In the genomic region with DNA sequence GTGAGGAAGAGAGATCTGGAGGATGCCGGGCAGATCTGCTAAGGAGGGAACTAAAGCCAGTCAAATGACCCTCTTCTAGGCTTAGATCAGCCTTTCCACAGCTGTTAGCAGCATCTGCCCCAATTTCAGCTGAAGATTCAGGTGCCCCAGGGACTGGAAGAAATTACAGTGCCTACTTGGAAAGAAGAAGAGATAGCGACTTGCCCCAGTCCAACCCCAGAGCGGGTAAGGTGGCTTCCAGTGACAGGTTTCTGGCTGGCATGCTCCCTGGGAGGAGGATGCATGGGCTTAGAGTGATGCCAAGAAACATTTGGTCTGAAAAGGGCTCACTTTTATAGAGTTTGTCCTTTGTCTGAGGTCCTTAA, we compare ENCODE assay signal across 8 cellular contexts. TPM values are rescaled to one million over a fixed set of nuclear protein-coding genes. Genes with fewer than 3 reads are reported as not detected.
DNase-seq lines count a peak whose midpoint lies in the region; ATAC-seq and TF ChIP-seq lines count a peak whose summit lies in the region.

No MANE protein-coding gene starts in this region.

- H3K36me3 ChIP-seq in iPS-18a (ENCODE audit: control insufficient read depth, low read depth, low read length): peaks cover 3% of the 10 kb centered on the region

- H3K27ac ChIP-seq in iPS-18a (ENCODE audit: low read length) (peak overlapping the region; percentile 27), substantia nigra (ENCODE audit: low read depth, low read length, poor library complexity, severe bottlenecking) (peak overlapping the region; percentile 82)

- H3K27me3 Mint-ChIP-seq in activated CD4-positive, alpha-beta T cell treated with anti-CD3 and anti-CD28 coated beads for 36 hours: no peaks in the 10 kb centered on the region
- no peaks in the 10 kb centered on the region for H3K27me3 Mint-ChIP-seq in activated CD4-positive, alpha-beta memory T cell treated with anti-CD3 and anti-CD28 coated beads, Interleukin-2, amount 10 ng/mL, durations not matched to agents 7 days and 5 days

- H3K4me3 ChIP-seq in iPS-18a (ENCODE audit: low read length): peak overlapping the region; percentile 79

- H3K4me1 Mint-ChIP-seq in activated CD4-positive, alpha-beta T cell treated with anti-CD3 and anti-CD28 coated beads for 36 hours: peaks cover 38% of the 10 kb centered on the region
- H3K4me1 Mint-ChIP-seq in activated CD4-positive, alpha-beta memory T cell treated with anti-CD3 and anti-CD28 coated beads, Interleukin-2, amount 10 ng/mL, durations not matched to agents 7 days and 5 days: peaks cover 47% of the 10 kb centered on the region

- peaks cover 27% of the 10 kb centered on the region for H3K4me1 ChIP-seq in iPS-18a (ENCODE audit: control insufficient read depth, low read depth, low read length)

- no peaks in the 10 kb centered on the region for H3K9me3 ChIP-seq in iPS-18a (ENCODE audit: control insufficient read depth, low read depth, low read length)

- peak overlapping the region; percentile 98 for H3K4me3 Mint-ChIP-seq in activated CD4-positive, alpha-beta T cell treated with anti-CD3 and anti-CD28 coated beads for 36 hours
- peak overlapping the region; percentile 94 for H3K4me3 Mint-ChIP-seq in activated CD4-positive, alpha-beta memory T cell treated with anti-CD3 and anti-CD28 coated beads, Interleukin-2, amount 10 ng/mL, durations not matched to agents 7 days and 5 days

- CTCF ChIA-PET in activated CD4-positive, alpha-beta T cell treated with anti-CD3 and anti-CD28 coated beads for 36 hours (lab: Charles Lee): interaction anchor here (0.8 to 1.7 kb wide), 6 partner anchors 24 to 169 kb away, joined by 3 to 6 read pairs (median 4); partner anchors contain the start of genes ABCC10 and CRIP3
- CTCF ChIA-PET in activated CD4-positive, alpha-beta memory T cell treated with anti-CD3 and anti-CD28 coated beads, Interleukin-2, amount 10 ng/mL, durations not matched to agents 7 days and 5 days (lab: Charles Lee): interaction anchor here (1.1 to 1.8 kb wide), 5 partner anchors 24 to 249 kb away, joined by 3 to 8 read pairs (median 4); partner anchors contain the start of genes CRIP3 and DNPH1

- H3K27me3 ChIP-seq in iPS-18a (ENCODE audit: control insufficient read depth, insufficient read depth, low read length): no peaks in the 10 kb centered on the region

- H3K36me3 Mint-ChIP-seq in activated CD4-positive, alpha-beta T cell treated with anti-CD3 and anti-CD28 coated beads for 36 hours (ENCODE audit: low read depth): peaks cover 4% of the 10 kb centered on the region
- peaks cover 3% of the 10 kb centered on the region for H3K36me3 Mint-ChIP-seq in activated CD4-positive, alpha-beta memory T cell treated with anti-CD3 and anti-CD28 coated beads, Interleukin-2, amount 10 ng/mL, durations not matched to agents 7 days and 5 days (ENCODE audit: low read depth)

- peak overlapping the region; percentile 87 for H3K9ac ChIP-seq in iPS-18a (ENCODE audit: low read length)

- no peaks in the 10 kb centered on the region for H3K9me3 Mint-ChIP-seq in activated CD4-positive, alpha-beta T cell treated with anti-CD3 and anti-CD28 coated beads for 36 hours (ENCODE audit: low read depth)
- no peaks in the 10 kb centered on the region for H3K9me3 Mint-ChIP-seq in activated CD4-positive, alpha-beta memory T cell treated with anti-CD3 and anti-CD28 coated beads, Interleukin-2, amount 10 ng/mL, durations not matched to agents 7 days and 5 days

- peak overlapping the region; percentile 82 for H3K27ac Mint-ChIP-seq in activated CD4-positive, alpha-beta T cell treated with anti-CD3 and anti-CD28 coated beads for 36 hours
- H3K27ac Mint-ChIP-seq in activated CD4-positive, alpha-beta memory T cell treated with anti-CD3 and anti-CD28 coated beads, Interleukin-2, amount 10 ng/mL, durations not matched to agents 7 days and 5 days: peak overlapping the region; percentile 85

- no peak for ATAC-seq in activated CD4-positive, alpha-beta T cell treated with anti-CD3 and anti-CD28 coated beads for 36 hours
- ATAC-seq in GM21528 (IDR thresholded peaks at IDR 0.05; ENCODE audit: low FRiP score, unreplicated experiment) (no peak), GM18505 (IDR thresholded peaks at IDR 0.05; ENCODE audit: unreplicated experiment) (no peak)

- POLR2A ChIA-PET in activated CD4-positive, alpha-beta T cell treated with anti-CD3 and anti-CD28 coated beads for 36 hours (lab: Charles Lee): interaction anchor here (0.6 kb wide), 1 partner anchor 22 kb away, joined by 3 read pairs; no protein-coding TSS in a partner anchor
- POLR2A ChIA-PET in activated CD4-positive, alpha-beta memory T cell treated with anti-CD3 and anti-CD28 coated beads, Interleukin-2, amount 10 ng/mL, durations not matched to agents 7 days and 5 days (lab: Charles Lee): interaction anchor here (0.6 to 1.7 kb wide), 9 partner anchors 9 to 109 kb away, joined by 3 to 10 read pairs (median 3); partner anchors contain the start of genes ABCC10 and ZNF318

- intact Hi-C loops in activated CD4-positive, alpha-beta T cell treated with anti-CD3 and anti-CD28 coated beads for 36 hours (cut with DNase I, micrococcal nuclease): loop anchor here (5.0 kb wide), 5 partner anchors 39 to 546 kb away; partner anchors contain the start of genes CUL7 (in 1 of the 2), POLR1C (in 1 of the 2), VEGFA (in 1 of the 2) and YIPF3 (in 1 of the 2)

- TF ChIP-seq POLR2A in GM18505 (IDR thresholded peaks at IDR 0.05; ENCODE audit: borderline replicate concordance, extremely low read depth, insufficient read depth, insufficient read length): no peak

- peak; percentile 19 for DNase-seq in activated CD4-positive, alpha-beta T cell treated with anti-CD3 and anti-CD28 coated beads for 36 hours
- no peak for DNase-seq in activated CD4-positive, alpha-beta T cell treated with anti-CD3 and anti-CD28 coated beads for 48 hours
- peak; percentile 20 for DNase-seq in activated CD4-positive, alpha-beta memory T cell treated with anti-CD3 and anti-CD28 coated beads, Interleukin-2, amount 10 ng/mL, durations not matched to agents 7 days and 5 days
- DNase-seq in substantia nigra (lab: John Stamatoyannopoulos, UW) (no peak), COR-L47 (lab: John Stamatoyannopoulos, UW) (no peak)

RNA-seq across cellular contexts. Expression of gene TJAP1, which starts 0.6 kb away (rescaled TPM):
- 10 to 100 TPM; 35.6 to 37.2 TPM for total RNA-seq in activated CD4-positive, alpha-beta T cell treated with anti-CD3 and anti-CD28 coated beads for 36 hours
- total RNA-seq in activated CD4-positive, alpha-beta memory T cell treated with anti-CD3 and anti-CD28 coated beads, Interleukin-2, amount 10 ng/mL, durations not matched to agents 7 days and 5 days: 10 to 100 TPM; 34.7 to 36.6 TPM

RNA-seq across cellular contexts. Expression of gene DLK2, which starts 22.6 kb away (rescaled TPM):
- total RNA-seq in activated CD4-positive, alpha-beta T cell treated with anti-CD3 and anti-CD28 coated beads for 36 hours: 1 to 10 TPM; 1.9 to 2.0 TPM
- under 1 TPM; 0.18 to 0.50 TPM for total RNA-seq in activated CD4-positive, alpha-beta memory T cell treated with anti-CD3 and anti-CD28 coated beads, Interleukin-2, amount 10 ng/mL, durations not matched to agents 7 days and 5 days

RNA-seq across cellular contexts. Expression of gene LRRC73, which starts 32.2 kb away (rescaled TPM):
- under 1 TPM; 0.18 to 0.19 TPM for total RNA-seq in activated CD4-positive, alpha-beta T cell treated with anti-CD3 and anti-CD28 coated beads for 36 hours
- under 1 TPM; 0.23 to 0.25 TPM for total RNA-seq in activated CD4-positive, alpha-beta memory T cell treated with anti-CD3 and anti-CD28 coated beads, Interleukin-2, amount 10 ng/mL, durations not matched to agents 7 days and 5 days

RNA-seq across cellular contexts. Expression of gene YIPF3, which starts 38.7 kb away (rescaled TPM):
- total RNA-seq in activated CD4-positive, alpha-beta T cell treated with anti-CD3 and anti-CD28 coated beads for 36 hours: 10 to 100 TPM; 38.0 to 39.6 TPM
- total RNA-seq in activated CD4-positive, alpha-beta memory T cell treated with anti-CD3 and anti-CD28 coated beads, Interleukin-2, amount 10 ng/mL, durations not matched to agents 7 days and 5 days: 10 to 100 TPM; 71.5 to 77.4 TPM

RNA-seq across cellular contexts. Expression of gene POLR1C, which starts 38.9 kb away (rescaled TPM):
- 10 to 100 TPM; 43.4 to 52.9 TPM for total RNA-seq in activated CD4-positive, alpha-beta T cell treated with anti-CD3 and anti-CD28 coated beads for 36 hours
- 10 to 100 TPM; 24.1 to 24.3 TPM for total RNA-seq in activated CD4-positive, alpha-beta memory T cell treated with anti-CD3 and anti-CD28 coated beads, Interleukin-2, amount 10 ng/mL, durations not matched to agents 7 days and 5 days

Comparison
In these comparisons a context has a peak if more than half of its experiments do, and no peak if none do; other contexts are left out.
1. DNase-seq: peak in activated CD4-positive, alpha-beta T cell treated with anti-CD3 and anti-CD28 coated beads for 36 hours (single experiment) and activated CD4-positive, alpha-beta memory T cell treated with anti-CD3 and anti-CD28 coated beads, Interleukin-2, amount 10 ng/mL, durations not matched to agents 7 days and 5 days (single experiment); none in activated CD4-positive, alpha-beta T cell treated with anti-CD3 and anti-CD28 coated beads for 48 hours (single experiment), substantia nigra (0 of 49) and COR-L47 (single experiment).